ENCODE assay signal across 34 cellular contexts in genomic region chr13:91193358-91193757, GRCh38.
"Had no signal": no experiment of that assay in that cellular context is flagged by ENCODE, and none has a peak within 500 bp of the region (broad histone marks: within the 10 kb centered on the region; RNA-seq: fewer than 3 reads in every experiment).

No MANE protein-coding gene starts in this region.

- H3K36me3 Mint-ChIP-seq: activated CD4-positive, alpha-beta memory T cell treated with anti-CD3 and anti-CD28 coated beads for 36 hours; activated naive CD4-positive, alpha-beta T cell treated with anti-CD3 and anti-CD28 coated beads, Interleukin-2, amount 10 ng/mL, durations not matched to agents 7 days and 5 days; activated naive CD4-positive, alpha-beta T cell treated with anti-CD3 and anti-CD28 coated beads, Interleukin-2, amount 50 U/mL, for 24 hours; activated naive CD8-positive, alpha-beta T cell; activated naive CD8-positive, alpha-beta T cell treated with anti-CD3 and anti-CD28 coated beads, Interleukin-2, amount 10 ng/mL, durations not matched to agents 7 days and 5 days; brain had no signal

- H3K27ac Mint-ChIP-seq: activated B cell treated with CpG ODN at 0.5 μM for 24 hours; activated CD4-positive, alpha-beta memory T cell treated with anti-CD3 and anti-CD28 coated beads for 36 hours; activated CD4-positive, alpha-beta T cell treated with anti-CD3 and anti-CD28 coated beads, Interleukin-2, amount 10 ng/mL, durations not matched to agents 24 days and 14 days; activated CD8-positive, alpha-beta T cell treated with anti-CD3 and anti-CD28 coated beads for 36 hours; activated naive CD4-positive, alpha-beta T cell treated with anti-CD3 and anti-CD28 coated beads, Interleukin-2, amount 10 ng/mL, durations not matched to agents 7 days and 5 days; activated naive CD4-positive, alpha-beta T cell treated with anti-CD3 and anti-CD28 coated beads, Interleukin-2, amount 50 U/mL, for 24 hours; activated naive CD8-positive, alpha-beta T cell; activated naive CD8-positive, alpha-beta T cell treated with anti-CD3 and anti-CD28 coated beads, Interleukin-2, amount 10 ng/mL, durations not matched to agents 7 days and 5 days; activated naive CD8-positive, alpha-beta T cell treated with anti-CD3 and anti-CD28 coated beads, Interleukin-2, amount 50 U/mL, for 24 hours; activated T-cell treated with anti-CD3 and anti-CD28 coated beads, Interleukin-2, amount 50 U/mL, for 72 hours; activated T-helper 1 cell treated with anti-CD3 and anti-CD28 coated beads, Interleukin-12 subunit alpha, Interleukin-12 subunit beta, Interleukin-2, Interleukin-4 antibody, amounts not matched to agents 30 ng/mL and 10 ng/mL and 1 ng/mL, durations not matched to agents 14 hours and 24 hours and 36 hours; activated T-helper 17 cell treated with anti-CD3 and anti-CD28 coated beads, Interleukin-2, amount 50 U/mL, for 72 hours; brain; T-helper 1 cell treated with Interleukin-12 subunit alpha and Interleukin-12 subunit beta and Interleukin-4 antibody, amounts not matched to agents 30 μg/mL and 1 μg/mL, for 36 hours; T-helper 2 cell treated with Interferon-gamma antibody and Interleukin-4, amounts not matched to agents 5 μg/mL and 100 μg/mL, for 36 hours had no signal

- H3K4me3 Mint-ChIP-seq: activated B cell treated with CpG ODN at 0.5 μM for 24 hours; activated CD4-positive, alpha-beta memory T cell treated with anti-CD3 and anti-CD28 coated beads for 36 hours; activated CD4-positive, alpha-beta T cell treated with anti-CD3 and anti-CD28 coated beads, Interleukin-2, amount 10 ng/mL, durations not matched to agents 24 days and 14 days; activated CD8-positive, alpha-beta T cell treated with anti-CD3 and anti-CD28 coated beads for 36 hours; activated naive CD4-positive, alpha-beta T cell treated with anti-CD3 and anti-CD28 coated beads, Interleukin-2, amount 10 ng/mL, durations not matched to agents 7 days and 5 days; activated naive CD4-positive, alpha-beta T cell treated with anti-CD3 and anti-CD28 coated beads, Interleukin-2, amount 50 U/mL, for 24 hours; activated naive CD8-positive, alpha-beta T cell; activated naive CD8-positive, alpha-beta T cell treated with anti-CD3 and anti-CD28 coated beads, Interleukin-2, amount 10 ng/mL, durations not matched to agents 7 days and 5 days; activated naive CD8-positive, alpha-beta T cell treated with anti-CD3 and anti-CD28 coated beads, Interleukin-2, amount 50 U/mL, for 24 hours; activated T-cell treated with anti-CD3 and anti-CD28 coated beads, Interleukin-2, amount 50 U/mL, for 4 hours; activated T-cell treated with anti-CD3 and anti-CD28 coated beads, Interleukin-2, amount 50 U/mL, for 72 hours; activated T-helper 1 cell treated with anti-CD3 and anti-CD28 coated beads, Interleukin-12 subunit alpha, Interleukin-12 subunit beta, Interleukin-2, Interleukin-4 antibody, amounts not matched to agents 30 ng/mL and 10 ng/mL and 1 ng/mL, durations not matched to agents 14 hours and 24 hours and 36 hours; activated T-helper 17 cell treated with anti-CD3 and anti-CD28 coated beads, Interleukin-2, amount 50 U/mL, for 72 hours; brain; central memory CD8-positive, alpha-beta T cell; T-helper 1 cell treated with Interleukin-12 subunit alpha and Interleukin-12 subunit beta and Interleukin-4 antibody, amounts not matched to agents 30 μg/mL and 1 μg/mL, for 36 hours; T-helper 2 cell treated with Interferon-gamma antibody and Interleukin-4, amounts not matched to agents 5 μg/mL and 100 μg/mL, for 36 hours had no signal

- H3K9me3 Mint-ChIP-seq: activated B cell treated with CpG ODN at 0.5 μM for 24 hours; activated CD4-positive, alpha-beta memory T cell treated with anti-CD3 and anti-CD28 coated beads for 36 hours; activated CD4-positive, alpha-beta T cell treated with anti-CD3 and anti-CD28 coated beads, Interleukin-2, amount 10 ng/mL, durations not matched to agents 24 days and 14 days; activated CD8-positive, alpha-beta T cell treated with anti-CD3 and anti-CD28 coated beads for 36 hours; activated naive CD4-positive, alpha-beta T cell treated with anti-CD3 and anti-CD28 coated beads, Interleukin-2, amount 10 ng/mL, durations not matched to agents 7 days and 5 days; activated naive CD4-positive, alpha-beta T cell treated with anti-CD3 and anti-CD28 coated beads, Interleukin-2, amount 50 U/mL, for 24 hours; activated naive CD8-positive, alpha-beta T cell treated with anti-CD3 and anti-CD28 coated beads, Interleukin-2, amount 10 ng/mL, durations not matched to agents 7 days and 5 days; activated naive CD8-positive, alpha-beta T cell treated with anti-CD3 and anti-CD28 coated beads, Interleukin-2, amount 50 U/mL, for 24 hours; activated T-cell treated with anti-CD3 and anti-CD28 coated beads, Interleukin-2, amount 50 U/mL, for 4 hours; activated T-helper 1 cell treated with anti-CD3 and anti-CD28 coated beads, Interleukin-12 subunit alpha, Interleukin-12 subunit beta, Interleukin-2, Interleukin-4 antibody, amounts not matched to agents 30 ng/mL and 10 ng/mL and 1 ng/mL, durations not matched to agents 14 hours and 24 hours and 36 hours; activated T-helper 17 cell treated with anti-CD3 and anti-CD28 coated beads, Interleukin-2, amount 50 U/mL, for 72 hours; brain; central memory CD8-positive, alpha-beta T cell; T-helper 1 cell treated with Interleukin-12 subunit alpha and Interleukin-12 subunit beta and Interleukin-4 antibody, amounts not matched to agents 30 μg/mL and 1 μg/mL, for 36 hours; T-helper 2 cell treated with Interferon-gamma antibody and Interleukin-4, amounts not matched to agents 5 μg/mL and 100 μg/mL, for 36 hours had no signal

- DNase-seq: activated B cell treated with CpG ODN at 0.5 μM for 24 hours; activated CD4-positive, alpha-beta memory T cell treated with anti-CD3 and anti-CD28 coated beads for 36 hours; activated CD4-positive, alpha-beta T cell treated with anti-CD3 and anti-CD28 coated beads for 4 hours; activated CD4-positive, alpha-beta T cell treated with anti-CD3 and anti-CD28 coated beads, Interleukin-2, amount 10 ng/mL, durations not matched to agents 24 days and 14 days; activated CD4-positive, alpha-beta T cell treated with anti-CD3 and anti-CD28 coated beads, Interleukin-2, amount 50 U/mL, for 1 hour; activated CD4-positive, alpha-beta T cell treated with anti-CD3 and anti-CD28 coated beads, Interleukin-2, amount 50 U/mL, for 4 hours; activated CD4-positive, CD25-positive, alpha-beta regulatory T cell treated with anti-CD3 and anti-CD28 coated beads, Interleukin-2, amount 50 U/mL, for 72 hours; activated CD8-positive, alpha-beta memory T cell treated with anti-CD3 and anti-CD28 coated beads, Interleukin-2, amount 50 U/mL, for 4 hours; activated CD8-positive, alpha-beta T cell treated with anti-CD3 and anti-CD28 coated beads for 36 hours; activated effector memory CD4-positive, alpha-beta T cell treated with anti-CD3 and anti-CD28 coated beads, Interleukin-2, amount 50 U/mL, for 16 hours; activated gamma-delta T cell treated with Interleukin-2 at 50 U/mL for 16 hours; activated naive CD4-positive, alpha-beta T cell; activated naive CD4-positive, alpha-beta T cell treated with anti-CD3 and anti-CD28 coated beads, Interleukin-2, amount 10 ng/mL, durations not matched to agents 7 days and 5 days; activated naive CD8-positive, alpha-beta T cell treated with anti-CD3 and anti-CD28 coated beads, Interleukin-2, amount 10 ng/mL, durations not matched to agents 7 days and 5 days; activated naive CD8-positive, alpha-beta T cell treated with anti-CD3 and anti-CD28 coated beads, Interleukin-2, amount 50 U/mL, for 24 hours; activated T-cell treated with anti-CD3 and anti-CD28 coated beads for 4 hours; activated T-cell treated with anti-CD3 and anti-CD28 coated beads, Interleukin-2, amount 50 U/mL, for 1 hour; activated T-cell treated with anti-CD3 and anti-CD28 coated beads, Interleukin-2, amount 50 U/mL, for 4 hours; activated T-cell treated with anti-CD3 and anti-CD28 coated beads, Interleukin-2, amount 50 U/mL, for 72 hours; amygdala; anterior cingulate cortex; caudate nucleus; cerebellar nuclear complex; T-helper 1 cell; T-helper 2 cell; T-helper 9 cell had no signal

- H3K4me1 Mint-ChIP-seq: activated B cell treated with CpG ODN at 0.5 μM for 24 hours; activated CD4-positive, alpha-beta T cell treated with anti-CD3 and anti-CD28 coated beads, Interleukin-2, amount 10 ng/mL, durations not matched to agents 24 days and 14 days; activated naive CD4-positive, alpha-beta T cell treated with anti-CD3 and anti-CD28 coated beads, Interleukin-2, amount 10 ng/mL, durations not matched to agents 7 days and 5 days; activated naive CD4-positive, alpha-beta T cell treated with anti-CD3 and anti-CD28 coated beads, Interleukin-2, amount 50 U/mL, for 24 hours; activated naive CD8-positive, alpha-beta T cell treated with anti-CD3 and anti-CD28 coated beads, Interleukin-2, amount 10 ng/mL, durations not matched to agents 7 days and 5 days; activated naive CD8-positive, alpha-beta T cell treated with anti-CD3 and anti-CD28 coated beads, Interleukin-2, amount 50 U/mL, for 24 hours; activated T-helper 17 cell treated with anti-CD3 and anti-CD28 coated beads, Interleukin-2, amount 50 U/mL, for 72 hours; brain; central memory CD8-positive, alpha-beta T cell had no signal

- H3K27me3 Mint-ChIP-seq: activated naive CD8-positive, alpha-beta T cell treated with anti-CD3 and anti-CD28 coated beads, Interleukin-2, amount 50 U/mL, for 24 hours; activated T-helper 17 cell treated with anti-CD3 and anti-CD28 coated beads, Interleukin-2, amount 50 U/mL, for 72 hours; brain; central memory CD8-positive, alpha-beta T cell had no signal
